In the genomic region with DNA sequence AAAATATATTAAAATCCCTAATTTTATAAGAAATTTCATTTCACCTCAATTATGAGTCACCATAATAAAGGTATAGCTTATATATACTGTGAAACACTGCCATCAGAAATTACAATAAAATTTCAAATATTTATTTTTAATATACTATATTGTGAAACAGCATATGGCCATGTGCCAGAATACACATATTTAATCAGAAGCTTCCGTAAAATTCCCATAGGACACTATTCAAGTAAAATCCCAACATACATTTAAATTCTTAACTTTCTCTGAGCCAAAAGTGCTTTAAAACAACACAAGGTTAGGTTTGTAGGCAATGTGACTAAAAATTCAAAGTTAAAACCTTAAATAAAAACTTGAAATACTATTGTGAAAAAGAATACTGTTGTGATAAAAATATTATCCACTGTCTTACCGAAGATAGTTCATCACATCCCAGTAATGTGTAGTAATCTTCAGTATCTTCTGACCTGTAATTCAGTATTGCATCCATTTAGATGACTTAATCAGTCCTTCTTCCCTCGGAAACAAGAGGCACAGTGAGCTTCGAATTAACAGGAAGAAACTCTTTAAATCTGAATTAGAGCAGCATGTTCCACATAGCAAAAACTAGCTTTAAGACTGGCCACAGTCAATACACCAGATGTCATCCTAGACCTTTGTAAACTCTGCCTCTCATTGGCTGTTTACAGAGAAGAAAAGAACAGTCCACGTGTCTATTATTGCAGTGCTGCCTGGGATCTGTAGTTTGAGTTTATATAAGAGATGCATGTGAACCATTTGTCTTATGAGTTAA, we compare ENCODE assay signal across 8 cellular contexts. TPM values are rescaled to one million over a fixed set of nuclear protein-coding genes. Genes with fewer than 3 reads are reported as not detected.
A peak's percentile ranks its signal among the peaks of the same experiment; 100 is the strongest.
DNase-seq lines count a peak whose midpoint lies in the region; FAIRE-seq and TF ChIP-seq lines count a peak whose summit lies in the region.

Gene DNAJC12, minus strand, starts transcription at position 670 of the 796 bp plus-strand sequence. Its CDS starts 177 bp downstream, at position 493.

- DNase-seq in ELF-1 (ENCODE audit: low read depth, low spot score) (peak; percentile 4), HEK293T (ENCODE audit: extremely low spot score) (peak; percentile 69), NCI-H2081 (lab: John Stamatoyannopoulos, UW) (peak; percentile 53 to 85), frontal cortex (ENCODE audit: low spot score in 2 of 2) (peak; percentile 18 to 41), pons (ENCODE audit: low spot score) (peak; percentile 92), GM19239 (ENCODE audit: insufficient read length, low spot score) (no peak), islet precursor cell (no peak)

- CTCF ChIA-PET in HEK293T (lab: Yijun Ruan, JAX), result interaction anchor here (0.7 to 2.0 kb wide), 4 partner anchors 18 to 319 kb away, joined by 3 to 14 read pairs (median 4); no protein-coding TSS in a partner anchor

- peak; percentile 89 for FAIRE-seq in TTC549 (lab: Jason Lieb, UNC)
- FAIRE-seq in frontal cortex (lab: Jason Lieb, UNC), result peak; percentile 10
- FAIRE-seq in GM19239 (lab: Jason Lieb, UNC), result no peak

- POLR2A ChIA-PET in HEK293T (lab: Yijun Ruan, JAX), result interaction anchor here (0.7 to 2.0 kb wide), 8 partner anchors 9 to 511 kb away, joined by 3 to 20 read pairs (median 4); partner anchors contain the start of genes HNRNPH3 and SIRT1

TF ChIP-seq in HEK293T, 16 proteins besides CTCF, POLR2A, EP300 and RAD21:
- TF ChIP-seq ELF4 (IDR thresholded peaks at IDR 0.05) (no peak), ARNT (IDR thresholded peaks at IDR 0.05) (no peak), CTBP1 (IDR thresholded peaks at IDR 0.05; ENCODE audit: borderline replicate concordance) (no peak), FOXK2 (IDR thresholded peaks at IDR 0.05) (peak; percentile 85), L3MBTL2 (conservative IDR thresholded peaks at IDR 0.05) (peak; percentile 82)

RNA-seq across cellular contexts. Expression of gene DNAJC12, which starts in this region (rescaled TPM):
- total RNA-seq in frontal cortex, result 4.5 TPM

Comparison
In these comparisons a context has a peak if more than half of its experiments do, and no peak if none do; other contexts are left out.
1. DNase-seq: peak in ELF-1 (single experiment), HEK293T (single experiment), NCI-H2081 (2 of 2), frontal cortex (2 of 2) and pons (single experiment); none in GM19239 (single experiment) and islet precursor cell (single experiment).